Comparison of ENCODE assay signal across 35 cellular contexts in the genomic region with DNA sequence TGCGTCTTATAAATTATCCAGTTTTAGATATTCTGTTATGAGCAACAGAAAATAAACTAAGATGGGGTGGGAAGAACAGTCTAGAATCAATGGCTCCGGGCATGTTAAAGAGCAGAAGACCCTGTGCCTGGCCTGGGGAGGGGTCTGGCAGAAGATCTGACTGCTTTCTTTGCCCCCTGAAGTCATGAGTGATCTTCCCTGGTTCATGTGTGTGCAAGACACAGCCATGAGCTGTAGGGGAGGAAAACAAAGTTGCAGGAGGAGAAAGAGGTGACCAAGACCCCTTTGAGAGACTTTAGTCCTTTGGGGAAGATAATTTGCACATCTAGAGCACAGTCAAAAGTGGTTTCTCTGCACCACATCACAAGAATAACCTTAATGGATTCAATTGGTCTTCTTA. TPM values are rescaled to one million over a fixed set of nuclear protein-coding genes. Genes with fewer than 3 reads are reported as not detected.
"Had no signal": no experiment of that assay in that cellular context is flagged by ENCODE, and none has a peak within 500 bp of the region (broad histone marks: within the 10 kb centered on the region; RNA-seq: fewer than 3 reads in every experiment).

No MANE protein-coding gene starts in this region.

- H3K27ac ChIP-seq: ascending aorta, cardiac muscle cell, VCaP had no signal

- H3K36me3 Mint-ChIP-seq: activated naive CD4-positive, alpha-beta T cell treated with anti-CD3 and anti-CD28 coated beads, Interleukin-2, amount 10 ng/mL, durations not matched to agents 7 days and 5 days; activated naive CD8-positive, alpha-beta T cell treated with anti-CD3 and anti-CD28 coated beads, Interleukin-2, amount 10 ng/mL, durations not matched to agents 7 days and 5 days; brain had no signal

- H3K4me1 Mint-ChIP-seq: activated B cell treated with CpG ODN at 0.5 μM for 24 hours; activated CD4-positive, alpha-beta memory T cell treated with anti-CD3 and anti-CD28 coated beads, Interleukin-2, amount 10 ng/mL, durations not matched to agents 7 days and 5 days; activated CD4-positive, alpha-beta T cell treated with anti-CD3 and anti-CD28 coated beads, Interleukin-2, amount 10 ng/mL, durations not matched to agents 24 days and 14 days; activated naive CD4-positive, alpha-beta T cell treated with anti-CD3 and anti-CD28 coated beads, Interleukin-2, amount 10 ng/mL, durations not matched to agents 7 days and 5 days; activated naive CD4-positive, alpha-beta T cell treated with anti-CD3 and anti-CD28 coated beads, Interleukin-2, amount 50 U/mL, for 24 hours; activated naive CD8-positive, alpha-beta T cell treated with anti-CD3 and anti-CD28 coated beads, Interleukin-2, amount 10 ng/mL, durations not matched to agents 7 days and 5 days; brain had no signal

- H3K4me3 ChIP-seq: ascending aorta, cardiac muscle cell had no signal

- H3K9me3 Mint-ChIP-seq: activated naive CD4-positive, alpha-beta T cell treated with anti-CD3 and anti-CD28 coated beads, Interleukin-2, amount 50 U/mL, for 24 hours; central memory CD8-positive, alpha-beta T cell had no signal

- ATAC-seq: activated CD8-positive, alpha-beta T cell treated with anti-CD3 and anti-CD28 coated beads, Interleukin-2, amount 10 ng/mL, durations not matched to agents 7 days and 5 days; activated naive CD8-positive, alpha-beta T cell treated with anti-CD3 and anti-CD28 coated beads, Interleukin-2, amount 50 U/mL, for 24 hours had no signal

- H3K4me3 Mint-ChIP-seq: activated B cell treated with CpG ODN at 0.5 μM for 24 hours; activated CD4-positive, alpha-beta memory T cell treated with anti-CD3 and anti-CD28 coated beads, Interleukin-2, amount 10 ng/mL, durations not matched to agents 7 days and 5 days; activated CD4-positive, alpha-beta T cell treated with anti-CD3 and anti-CD28 coated beads, Interleukin-2, amount 10 ng/mL, durations not matched to agents 24 days and 14 days; activated CD8-positive, alpha-beta T cell treated with anti-CD3 and anti-CD28 coated beads, Interleukin-2, amount 10 ng/mL, durations not matched to agents 7 days and 5 days; activated naive CD4-positive, alpha-beta T cell treated with anti-CD3 and anti-CD28 coated beads, Interleukin-2, amount 10 ng/mL, durations not matched to agents 7 days and 5 days; activated naive CD4-positive, alpha-beta T cell treated with anti-CD3 and anti-CD28 coated beads, Interleukin-2, amount 50 U/mL, for 24 hours; activated naive CD8-positive, alpha-beta T cell; activated naive CD8-positive, alpha-beta T cell treated with anti-CD3 and anti-CD28 coated beads, Interleukin-2, amount 10 ng/mL, durations not matched to agents 7 days and 5 days; activated naive CD8-positive, alpha-beta T cell treated with anti-CD3 and anti-CD28 coated beads, Interleukin-2, amount 50 U/mL, for 24 hours; activated T-cell treated with anti-CD3 and anti-CD28 coated beads, Interleukin-2, amount 50 U/mL, for 24 hours; brain; central memory CD8-positive, alpha-beta T cell; T-helper 1 cell treated with Interleukin-12 subunit alpha and Interleukin-12 subunit beta and Interleukin-4 antibody, amounts not matched to agents 30 μg/mL and 1 μg/mL, for 36 hours; T-helper 2 cell treated with Interferon-gamma antibody and Interleukin-4, amounts not matched to agents 5 μg/mL and 100 μg/mL, for 36 hours had no signal

- DNase-seq: activated B cell treated with CpG ODN at 0.5 μM for 24 hours; activated CD4-positive, alpha-beta memory T cell treated with anti-CD3 and anti-CD28 coated beads, Interleukin-2, amount 10 ng/mL, durations not matched to agents 7 days and 5 days; activated CD4-positive, alpha-beta T cell treated with anti-CD3 and anti-CD28 coated beads for 4 hours; activated CD4-positive, alpha-beta T cell treated with anti-CD3 and anti-CD28 coated beads, Interleukin-2, amount 10 ng/mL, durations not matched to agents 24 days and 14 days; activated CD4-positive, alpha-beta T cell treated with anti-CD3 and anti-CD28 coated beads, Interleukin-2, amount 50 U/mL, for 1 hour; activated CD4-positive, alpha-beta T cell treated with anti-CD3 and anti-CD28 coated beads, Interleukin-2, amount 50 U/mL, for 4 hours; activated CD4-positive, CD25-positive, alpha-beta regulatory T cell treated with anti-CD3 and anti-CD28 coated beads, Interleukin-2, amount 50 U/mL, for 72 hours; activated CD8-positive, alpha-beta memory T cell treated with anti-CD3 and anti-CD28 coated beads, Interleukin-2, amount 50 U/mL, for 4 hours; activated CD8-positive, alpha-beta T cell treated with anti-CD3 and anti-CD28 coated beads, Interleukin-2, amount 10 ng/mL, durations not matched to agents 7 days and 5 days; activated effector memory CD4-positive, alpha-beta T cell treated with Interleukin-2 at 50 U/mL for 16 hours; activated gamma-delta T cell; activated naive CD4-positive, alpha-beta T cell treated with anti-CD3 and anti-CD28 coated beads, Interleukin-2, amount 10 ng/mL, durations not matched to agents 7 days and 5 days; activated naive CD4-positive, alpha-beta T cell treated with Interleukin-2 at 50 U/mL for 16 hours; activated naive CD8-positive, alpha-beta T cell treated with anti-CD3 and anti-CD28 coated beads, Interleukin-2, amount 10 ng/mL, durations not matched to agents 7 days and 5 days; activated naive CD8-positive, alpha-beta T cell treated with anti-CD3 and anti-CD28 coated beads, Interleukin-2, amount 50 U/mL, for 24 hours; activated T-cell treated with anti-CD3 and anti-CD28 coated beads, Interleukin-2, amount 50 U/mL, for 24 hours; activated T-cell treated with anti-CD3 and anti-CD28 coated beads, Interleukin-2, amount 50 U/mL, for 48 hours; amygdala; anterior cingulate cortex; caudate nucleus; cerebellar nuclear complex; T-helper 1 cell; T-helper 2 cell; T-helper 9 cell had no signal

- H3K27ac Mint-ChIP-seq: activated B cell treated with CpG ODN at 0.5 μM for 24 hours; activated CD4-positive, alpha-beta memory T cell treated with anti-CD3 and anti-CD28 coated beads, Interleukin-2, amount 10 ng/mL, durations not matched to agents 7 days and 5 days; activated CD4-positive, alpha-beta T cell treated with anti-CD3 and anti-CD28 coated beads, Interleukin-2, amount 10 ng/mL, durations not matched to agents 24 days and 14 days; activated CD8-positive, alpha-beta T cell treated with anti-CD3 and anti-CD28 coated beads, Interleukin-2, amount 10 ng/mL, durations not matched to agents 7 days and 5 days; activated naive CD4-positive, alpha-beta T cell treated with anti-CD3 and anti-CD28 coated beads, Interleukin-2, amount 10 ng/mL, durations not matched to agents 7 days and 5 days; activated naive CD4-positive, alpha-beta T cell treated with anti-CD3 and anti-CD28 coated beads, Interleukin-2, amount 50 U/mL, for 24 hours; activated naive CD8-positive, alpha-beta T cell; activated naive CD8-positive, alpha-beta T cell treated with anti-CD3 and anti-CD28 coated beads, Interleukin-2, amount 10 ng/mL, durations not matched to agents 7 days and 5 days; activated naive CD8-positive, alpha-beta T cell treated with anti-CD3 and anti-CD28 coated beads, Interleukin-2, amount 50 U/mL, for 24 hours; activated T-cell treated with anti-CD3 and anti-CD28 coated beads, Interleukin-2, amount 50 U/mL, for 24 hours; activated T-helper 2 cell treated with anti-CD3 and anti-CD28 coated beads, Interferon-gamma antibody, Interleukin-2, Interleukin-4, amounts not matched to agents 10 μg/mL and 5 μg/mL and 100 μg/mL, durations not matched to agents 14 hours and 24 hours and 36 hours; brain; T-helper 1 cell treated with Interleukin-12 subunit alpha and Interleukin-12 subunit beta and Interleukin-4 antibody, amounts not matched to agents 30 μg/mL and 1 μg/mL, for 36 hours; T-helper 2 cell treated with Interferon-gamma antibody and Interleukin-4, amounts not matched to agents 5 μg/mL and 100 μg/mL, for 36 hours had no signal

RNA-seq across cellular contexts. Expression of a gene that starts 4.8 kb away (rescaled TPM):
- total RNA-seq: activated B cell treated with CpG ODN at 0.5 μM for 24 hours; activated CD4-positive, alpha-beta memory T cell treated with anti-CD3 and anti-CD28 coated beads, Interleukin-2, amount 10 ng/mL, durations not matched to agents 7 days and 5 days; activated CD4-positive, alpha-beta T cell treated with anti-CD3 and anti-CD28 coated beads, Interleukin-2, amount 10 ng/mL, durations not matched to agents 24 days and 14 days; activated CD8-positive, alpha-beta T cell treated with anti-CD3 and anti-CD28 coated beads, Interleukin-2, amount 10 ng/mL, durations not matched to agents 7 days and 5 days; activated naive CD8-positive, alpha-beta T cell treated with anti-CD3 and anti-CD28 coated beads, Interleukin-2, amount 10 ng/mL, durations not matched to agents 7 days and 5 days; activated T-helper 2 cell treated with anti-CD3 and anti-CD28 coated beads, Interferon-gamma antibody, Interleukin-2, Interleukin-4, amounts not matched to agents 10 μg/mL and 5 μg/mL and 100 μg/mL, durations not matched to agents 14 hours and 24 hours and 36 hours; ascending aorta; bronchial epithelial cell; cardiac muscle cell had no signal

RNA-seq across cellular contexts. Expression of a gene that starts 18.2 kb away (rescaled TPM):
- total RNA-seq: activated B cell treated with CpG ODN at 0.5 μM for 24 hours; activated CD4-positive, alpha-beta memory T cell treated with anti-CD3 and anti-CD28 coated beads, Interleukin-2, amount 10 ng/mL, durations not matched to agents 7 days and 5 days; activated CD4-positive, alpha-beta T cell treated with anti-CD3 and anti-CD28 coated beads, Interleukin-2, amount 10 ng/mL, durations not matched to agents 24 days and 14 days; activated CD8-positive, alpha-beta T cell treated with anti-CD3 and anti-CD28 coated beads, Interleukin-2, amount 10 ng/mL, durations not matched to agents 7 days and 5 days; activated naive CD8-positive, alpha-beta T cell treated with anti-CD3 and anti-CD28 coated beads, Interleukin-2, amount 10 ng/mL, durations not matched to agents 7 days and 5 days; activated T-helper 2 cell treated with anti-CD3 and anti-CD28 coated beads, Interferon-gamma antibody, Interleukin-2, Interleukin-4, amounts not matched to agents 10 μg/mL and 5 μg/mL and 100 μg/mL, durations not matched to agents 14 hours and 24 hours and 36 hours; ascending aorta; bronchial epithelial cell; cardiac muscle cell had no signal

RNA-seq across cellular contexts. Expression of a gene that starts 41.5 kb away (rescaled TPM):
- total RNA-seq: activated B cell treated with CpG ODN at 0.5 μM for 24 hours; activated CD4-positive, alpha-beta memory T cell treated with anti-CD3 and anti-CD28 coated beads, Interleukin-2, amount 10 ng/mL, durations not matched to agents 7 days and 5 days; activated CD4-positive, alpha-beta T cell treated with anti-CD3 and anti-CD28 coated beads, Interleukin-2, amount 10 ng/mL, durations not matched to agents 24 days and 14 days; activated CD8-positive, alpha-beta T cell treated with anti-CD3 and anti-CD28 coated beads, Interleukin-2, amount 10 ng/mL, durations not matched to agents 7 days and 5 days; activated naive CD8-positive, alpha-beta T cell treated with anti-CD3 and anti-CD28 coated beads, Interleukin-2, amount 10 ng/mL, durations not matched to agents 7 days and 5 days; activated T-helper 2 cell treated with anti-CD3 and anti-CD28 coated beads, Interferon-gamma antibody, Interleukin-2, Interleukin-4, amounts not matched to agents 10 μg/mL and 5 μg/mL and 100 μg/mL, durations not matched to agents 14 hours and 24 hours and 36 hours; bronchial epithelial cell had no signal
